In the genomic region with DNA sequence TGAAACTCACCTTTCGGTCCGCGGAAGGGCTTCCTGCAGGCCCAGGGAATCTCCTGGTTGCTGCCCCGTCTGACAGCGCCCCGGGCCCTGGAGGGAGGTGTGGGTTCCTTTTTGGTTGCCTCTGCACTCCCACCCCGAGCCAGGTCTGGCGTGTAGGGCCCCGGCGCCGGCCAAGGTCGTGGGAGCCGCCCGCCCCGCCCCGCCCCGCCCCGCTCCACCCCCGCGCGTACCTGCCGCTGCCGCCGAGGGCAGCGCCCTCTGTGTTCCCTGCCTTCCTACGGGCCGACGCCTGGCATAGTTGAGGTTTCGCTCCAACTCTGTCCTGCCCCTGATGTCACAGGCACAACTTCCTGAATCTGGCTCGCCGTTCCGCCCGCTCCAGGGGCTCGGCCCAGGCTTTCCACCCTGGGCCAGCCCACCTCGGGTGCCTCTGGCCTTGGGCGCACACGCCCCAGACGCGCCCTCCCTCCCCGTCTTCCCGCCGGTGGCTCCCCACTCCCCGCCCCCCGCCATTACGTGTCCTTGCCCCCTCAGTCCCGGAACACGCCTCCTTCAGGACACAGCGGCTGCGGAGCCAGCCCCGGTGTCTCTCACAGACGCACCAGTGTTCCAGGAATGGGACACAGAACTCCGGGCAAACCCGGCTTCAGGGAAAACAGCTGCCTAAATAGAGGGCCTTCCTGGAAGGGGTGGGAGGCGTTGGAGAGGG, we compare ENCODE assay signal across 8 cellular contexts. TPM values are rescaled to one million over a fixed set of nuclear protein-coding genes. Genes with fewer than 3 reads are reported as not detected.
DNase-seq lines count a peak whose midpoint lies in the region; ATAC-seq and TF ChIP-seq lines count a peak whose summit lies in the region.

Gene KIAA0040, minus strand, starts transcription at position 147 of the 709 bp plus-strand sequence. CDS start 31,763 bp downstream, outside the sequence.

- H3K36me3 Mint-ChIP-seq in brain, result no peaks in the 10 kb centered on the region

- H3K4me3 Mint-ChIP-seq in brain, result peak within 1 kb of the TSS; percentile 76 to 92 (median 86)

- no peaks in the 10 kb centered on the region for H3K9me3 Mint-ChIP-seq in brain

- DNase-seq in M059J (ENCODE audit: low read depth) (peak; percentile 73), T-helper 22 cell (ENCODE audit: low read depth) (peak; percentile 64), islet precursor cell (peak; percentile 96), putamen (ENCODE audit: low spot score) (no peak)
- DNase-seq in stimulated activated CD4-positive, alpha-beta T cell treated with anti-CD3 and anti-CD28 coated beads, Interleukin-15, amount 100 ng/mL, for 1 hour (ENCODE audit: low read depth in 1 of 2, low spot score in 1 of 2), result peak; percentile 26 to 42

- peak within 1 kb of the TSS; percentile 90 for H3K4me3 ChIP-seq in GM08714 (ENCODE audit: low read length)

- peak within 1 kb of the TSS in 2 of 5 experiments; percentile 59 to 62 for H3K27ac Mint-ChIP-seq in brain

- peaks cover 64% of the 10 kb centered on the region for H3K27me3 Mint-ChIP-seq in brain

- H3K4me1 Mint-ChIP-seq in brain, result peaks cover 16% of the 10 kb centered on the region

- peak; percentile 40 for ATAC-seq in GM21786 (IDR thresholded peaks at IDR 0.05; ENCODE audit: unreplicated experiment)

- no peak for TF ChIP-seq CTCF in brain (conservative IDR thresholded peaks at IDR 0.05)

RNA-seq across cellular contexts. Expression of gene KIAA0040, which starts in this region (rescaled TPM):
- total RNA-seq in M059J (2014; rRNA removed; shearing (Covaris generic)), result 4.4 and 4.6 TPM in 2 replicates
- 1.9 TPM for polyA plus RNA-seq in brain (ENCODE audit: insufficient read depth, low read depth, low replicate concordance)
